In the genomic region with DNA sequence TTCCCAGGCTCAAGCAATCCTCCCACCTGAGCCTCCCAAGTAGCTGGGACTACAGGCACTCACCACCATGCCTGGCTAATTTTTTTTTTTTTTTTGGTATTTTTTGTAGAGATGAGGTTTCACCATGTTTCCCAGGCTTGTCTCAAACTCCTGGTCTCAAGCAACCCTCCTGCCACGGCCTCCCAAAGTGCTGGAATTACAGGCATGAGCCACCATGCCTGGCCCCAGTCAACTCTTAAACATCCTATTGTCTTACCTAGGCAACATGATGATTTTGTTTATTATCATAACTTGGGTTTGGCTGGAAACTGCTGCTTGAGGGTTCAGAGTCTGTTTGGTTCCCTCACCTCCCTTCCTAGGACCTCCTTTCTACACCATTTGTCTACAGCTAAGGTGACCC, we compare ENCODE assay signal across 8 cellular contexts. TPM values are rescaled to one million over a fixed set of nuclear protein-coding genes. Genes with fewer than 3 reads are reported as not detected.
"Had no signal": no experiment of that assay in that cellular context is flagged by ENCODE, and none has a peak within 500 bp of the region (broad histone marks: within the 10 kb centered on the region; RNA-seq: fewer than 3 reads in every experiment).

No MANE protein-coding gene starts in this region.

RNA-seq across cellular contexts. Expression of a gene that starts 25.1 kb away (rescaled TPM):
- total RNA-seq: endothelial cell of umbilical vein, esophagus squamous epithelium, gastrocnemius medialis, heart right ventricle, left ventricle myocardium superior, lower leg skin, mesenteric fat pad had no signal
- polyA plus RNA-seq: endothelial cell of umbilical vein, heart right ventricle, keratinocyte had no signal
